Comparison of ENCODE assay signal across 9 cellular contexts in the genomic region with DNA sequence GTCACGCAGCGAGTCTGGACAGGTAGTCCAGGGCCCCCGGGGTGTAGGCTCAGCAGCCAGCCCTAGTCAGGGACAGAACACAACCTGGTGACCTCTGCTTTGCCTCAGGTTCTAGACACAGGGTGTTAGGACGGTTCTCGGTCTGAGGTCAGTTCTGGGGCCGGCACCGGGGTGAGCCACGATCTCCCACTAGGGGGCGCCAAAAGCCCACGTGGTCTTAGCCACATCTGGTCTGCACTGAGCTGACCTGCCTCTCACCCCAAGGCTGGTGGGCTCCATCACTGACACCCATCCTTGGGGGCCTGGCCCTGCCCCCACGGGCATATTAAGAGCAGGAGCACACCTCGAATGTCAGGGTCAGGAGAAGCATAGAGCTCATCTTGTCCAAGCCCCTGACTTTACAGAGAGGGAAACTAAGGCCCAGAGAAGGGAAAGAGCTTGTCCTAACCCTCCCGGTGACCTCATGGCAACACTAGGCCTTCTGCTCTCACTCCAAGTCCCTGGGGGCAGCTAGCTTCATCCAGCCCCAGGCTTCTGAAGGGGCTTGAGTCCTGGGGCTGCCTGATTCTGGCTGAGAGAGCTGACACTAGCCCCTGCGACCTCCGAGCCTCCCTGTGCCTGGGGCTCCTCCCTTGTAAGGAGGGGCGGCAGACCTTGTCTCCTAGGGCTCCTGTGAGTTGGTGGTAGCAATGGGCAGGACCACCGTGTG. TPM values are rescaled to one million over a fixed set of nuclear protein-coding genes. Genes with fewer than 3 reads are reported as not detected.
DNase-seq lines count a peak whose midpoint lies in the region; ATAC-seq and TF ChIP-seq lines count a peak whose summit lies in the region.
"Had no signal": no experiment of that assay in that cellular context is flagged by ENCODE, and none has a peak within 500 bp of the region (broad histone marks: within the 10 kb centered on the region; RNA-seq: fewer than 3 reads in every experiment).

No MANE protein-coding gene starts in this region.

- no peak overlapping the region for H3K4me3 Mint-ChIP-seq in activated naive CD8-positive, alpha-beta T cell treated with anti-CD3 and anti-CD28 coated beads, Interleukin-2, amount 10 ng/mL, durations not matched to agents 7 days and 5 days
- H3K4me3 Mint-ChIP-seq: T-helper 1 cell treated with Interleukin-12 subunit alpha and Interleukin-12 subunit beta and Interleukin-4 antibody, amounts not matched to agents 30 μg/mL and 1 μg/mL, for 36 hours had no signal

- H3K36me3 Mint-ChIP-seq in activated naive CD8-positive, alpha-beta T cell treated with anti-CD3 and anti-CD28 coated beads, Interleukin-2, amount 10 ng/mL, durations not matched to agents 7 days and 5 days = no peaks in the 10 kb centered on the region

- no peak overlapping the region for H3K27ac Mint-ChIP-seq in activated naive CD8-positive, alpha-beta T cell treated with anti-CD3 and anti-CD28 coated beads, Interleukin-2, amount 10 ng/mL, durations not matched to agents 7 days and 5 days
- H3K27ac Mint-ChIP-seq: T-helper 1 cell treated with Interleukin-12 subunit alpha and Interleukin-12 subunit beta and Interleukin-4 antibody, amounts not matched to agents 30 μg/mL and 1 μg/mL, for 36 hours had no signal

- ATAC-seq in GM21447 (IDR thresholded peaks at IDR 0.05; ENCODE audit: unreplicated experiment) = peak; percentile 75
- ATAC-seq in activated naive CD8-positive, alpha-beta T cell treated with anti-CD3 and anti-CD28 coated beads, Interleukin-2, amount 10 ng/mL, durations not matched to agents 7 days and 5 days (ENCODE audit: low read depth) = peak; percentile 85
- ATAC-seq in left cardiac atrium = peak; percentile 87 to 89
- ATAC-seq in sciatic nerve = peak; percentile 91
- no peak for ATAC-seq in GM19467 (IDR thresholded peaks at IDR 0.05; ENCODE audit: unreplicated experiment)

- peak; percentile 92 for TF ChIP-seq CTCF in LNCAP (IDR thresholded peaks at IDR 0.05)

- no peaks in the 10 kb centered on the region for H3K9me3 Mint-ChIP-seq in activated naive CD8-positive, alpha-beta T cell treated with anti-CD3 and anti-CD28 coated beads, Interleukin-2, amount 10 ng/mL, durations not matched to agents 7 days and 5 days
- H3K9me3 Mint-ChIP-seq: T-helper 1 cell treated with Interleukin-12 subunit alpha and Interleukin-12 subunit beta and Interleukin-4 antibody, amounts not matched to agents 30 μg/mL and 1 μg/mL, for 36 hours had no signal

- H3K4me1 Mint-ChIP-seq in activated naive CD8-positive, alpha-beta T cell treated with anti-CD3 and anti-CD28 coated beads, Interleukin-2, amount 10 ng/mL, durations not matched to agents 7 days and 5 days = peaks cover 7% of the 10 kb centered on the region

- H3K27me3 Mint-ChIP-seq in activated naive CD8-positive, alpha-beta T cell treated with anti-CD3 and anti-CD28 coated beads, Interleukin-2, amount 10 ng/mL, durations not matched to agents 7 days and 5 days = no peaks in the 10 kb centered on the region

- POLR2A ChIA-PET in activated naive CD8-positive, alpha-beta T cell treated with anti-CD3 and anti-CD28 coated beads, Interleukin-2, amount 10 ng/mL, durations not matched to agents 7 days and 5 days (lab: Charles Lee) = interaction anchor here (0.6 to 1.4 kb wide), 3 partner anchors 29 to 103 kb away, joined by 3 to 9 read pairs (median 4); partner anchors contain the start of gene PRPSAP2

- intact Hi-C loops in left cardiac atrium (cut with DNase I) = no loop called here
- intact Hi-C loops in sciatic nerve (cut with DNase I) = no loop called here

- DNase-seq in CMK (ENCODE audit: low read depth) = peak; percentile 59
- DNase-seq in T follicular helper cell (ENCODE audit: low read depth) = peak; percentile 43
- DNase-seq in activated naive CD8-positive, alpha-beta T cell treated with anti-CD3 and anti-CD28 coated beads, Interleukin-2, amount 10 ng/mL, durations not matched to agents 7 days and 5 days = peak; percentile 86
- DNase-seq in left cardiac atrium = peak; percentile 86
- peak; percentile 90 for DNase-seq in sciatic nerve (ENCODE audit: low spot score)

RNA-seq across cellular contexts. Expression of gene SLC5A10, which starts 9.0 kb away (rescaled TPM):
- not detected for total RNA-seq in activated naive CD8-positive, alpha-beta T cell treated with anti-CD3 and anti-CD28 coated beads, Interleukin-2, amount 10 ng/mL, durations not matched to agents 7 days and 5 days
- total RNA-seq in left cardiac atrium (under 1 TPM; 0.26 to 0.27 TPM), sciatic nerve (not detected)

RNA-seq across cellular contexts. Expression of gene FAM83G, which starts 43.6 kb away (rescaled TPM):
- 1 to 10 TPM; 7.1 to 8.3 TPM for total RNA-seq in activated naive CD8-positive, alpha-beta T cell treated with anti-CD3 and anti-CD28 coated beads, Interleukin-2, amount 10 ng/mL, durations not matched to agents 7 days and 5 days
- total RNA-seq in left cardiac atrium (10 to 100 TPM; 23.3 to 24.8 TPM), sciatic nerve (1.8 TPM)
